Comparison of ENCODE assay signal across 23 cellular contexts in genomic region chrX:21885568-21885967, GRCh38. TPM values are rescaled to one million over a fixed set of nuclear protein-coding genes. Genes with fewer than 3 reads are reported as not detected.
DNase-seq lines count a peak whose midpoint lies in the region; ATAC-seq and TF ChIP-seq lines count a peak whose summit lies in the region.
"Had no signal": no experiment of that assay in that cellular context is flagged by ENCODE, and none has a peak within 500 bp of the region (broad histone marks: within the 10 kb centered on the region; RNA-seq: fewer than 3 reads in every experiment).

No MANE protein-coding gene starts in this region.

- no peak overlapping the region for H2BK20ac ChIP-seq in IMR-90 (ENCODE audit: low read depth, low read length)

- no peak overlapping the region for H2AFZ ChIP-seq in IMR-90 (replicated peaks; ENCODE audit: low read length, poor library complexity)
- H2AFZ ChIP-seq: GM23248 had no signal

- H3K27ac ChIP-seq in IMR-90 (ENCODE audit: insufficient read depth, low read length) (no peak overlapping the region), transverse colon (no peak overlapping the region)
- H3K27ac ChIP-seq: dorsolateral prefrontal cortex, esophagus muscularis mucosa, GM23248, SJSA1, uterus had no signal

- ATAC-seq in IMR-90 (ENCODE audit: low read depth) (peak; percentile 81), HG03025 (IDR thresholded peaks at IDR 0.05; ENCODE audit: low FRiP score, unreplicated experiment) (no peak), GM21367 (IDR thresholded peaks at IDR 0.05; ENCODE audit: unreplicated experiment) (no peak)
- ATAC-seq: mucosa of descending colon had no signal

- H2BK15ac ChIP-seq in IMR-90 (ENCODE audit: low read depth, low read length), result no peak overlapping the region

- H3K27me3 ChIP-seq in IMR-90 (ENCODE audit: control insufficient read depth, insufficient read depth, low read length), result no peaks in the 10 kb centered on the region
- no peaks in the 10 kb centered on the region for H3K27me3 ChIP-seq in transverse colon
- H3K27me3 ChIP-seq: esophagus muscularis mucosa, SJSA1, uterus had no signal

- H3K14ac ChIP-seq in IMR-90 (replicated peaks; ENCODE audit: low read depth, low read length), result no peak overlapping the region

- TF ChIP-seq POLR2A in IMR-90 (IDR thresholded peaks at IDR 0.05; ENCODE audit: low read depth, low read length) (no peak), transverse colon (IDR thresholded peaks at IDR 0.05) (no peak)

- no peak overlapping the region for H4K8ac ChIP-seq in IMR-90 (ENCODE audit: low read depth in 2 of 2, low read length in 2 of 2)

- intact Hi-C loops in IMR-90 (cut with micrococcal nuclease) (no loop called here), transverse colon (cut with DNase I; ENCODE audit: low total_unique reads) (no loop called here)

- H3K79me1 ChIP-seq in IMR-90 (ENCODE audit: low read depth in 1 of 2, low read length in 2 of 2), result no peaks in the 10 kb centered on the region

- H3K9me3 ChIP-seq in IMR-90 (ENCODE audit: control insufficient read depth, insufficient read depth, low read length), result no peaks in the 10 kb centered on the region
- no peaks in the 10 kb centered on the region for H3K9me3 ChIP-seq in transverse colon
- H3K9me3 ChIP-seq: esophagus muscularis mucosa, mucosa of descending colon, SJSA1, uterus had no signal

- H3K23ac ChIP-seq in IMR-90 (ENCODE audit: low read depth, low read length), result no peak overlapping the region

- no peak overlapping the region for H4K5ac ChIP-seq in IMR-90 (ENCODE audit: low read depth, low read length)

- H4K91ac ChIP-seq in IMR-90 (ENCODE audit: insufficient read depth, low read depth, low read length), result no peak overlapping the region

- TF ChIP-seq CTCF in AG10803 (conservative IDR thresholded peaks at IDR 0.05; ENCODE audit: low read length), result no peak
- no peak for TF ChIP-seq CTCF in IMR-90 (conservative IDR thresholded peaks at IDR 0.05; ENCODE audit: low read depth, low read length)
- no peak for TF ChIP-seq CTCF in transverse colon (IDR thresholded peaks at IDR 0.05)

- no peaks in the 10 kb centered on the region for H4K20me1 ChIP-seq in IMR-90 (ENCODE audit: insufficient read depth, low read length)

- H3K4me1 ChIP-seq in IMR-90 (ENCODE audit: control insufficient read depth, insufficient read depth, low read length), result peaks cover 3% of the 10 kb centered on the region; the same call in 1 of the 2 replicates
- no peaks in the 10 kb centered on the region for H3K4me1 ChIP-seq in transverse colon
- H3K4me1 ChIP-seq: esophagus muscularis mucosa, SJSA1, uterus had no signal

- POLR2A ChIA-PET in IMR-90 (lab: Charles Lee; ENCODE audit: unreplicated experiment), result no interaction called here

- in situ Hi-C loops in IMR-90 (cut with MboI; ENCODE audit: low sequenced_read_pairs), result no loop called here
- in situ Hi-C loops in transverse colon (cut with MboI; ENCODE audit: low pct_ligation_motif_present in 1 of 4, low pct_unique_long_range_greater_than_20kb in 1 of 4, low sequenced_read_pairs in 3 of 4), result no loop called here

- CTCF ChIA-PET in IMR-90 (lab: Yijun Ruan, JAX), result no interaction called here

- H3K4ac ChIP-seq in IMR-90 (ENCODE audit: low read depth, low read length), result no peak overlapping the region

- H3K9ac ChIP-seq in IMR-90 (ENCODE audit: low read depth, low read length), result no peak overlapping the region
- H3K9ac ChIP-seq: GM23248 had no signal

- no peak overlapping the region for H3K18ac ChIP-seq in IMR-90 (ENCODE audit: low read depth, low read length)

- no peak overlapping the region for H2AK9ac ChIP-seq in IMR-90 (replicated peaks; ENCODE audit: low read depth, low read length, poor library complexity)

- no peak overlapping the region for H3K56ac ChIP-seq in IMR-90 (ENCODE audit: extremely low read depth, insufficient read depth, low read length)

- H3K36me3 ChIP-seq in IMR-90 (ENCODE audit: control insufficient read depth, insufficient read depth, low read length), result no peaks in the 10 kb centered on the region
- H3K36me3 ChIP-seq in transverse colon, result no peaks in the 10 kb centered on the region
- H3K36me3 ChIP-seq: SJSA1, uterus had no signal

- dilution Hi-C loops in IMR-90 (cut with HindIII; ENCODE audit: low sequenced_read_pairs, unreplicated experiment), result no loop called here

- H2BK120ac ChIP-seq in IMR-90 (ENCODE audit: low read depth, low read length), result no peak overlapping the region

- H3K9me1 ChIP-seq in IMR-90 (ENCODE audit: insufficient read depth, low read length), result no peaks in the 10 kb centered on the region

- H2BK5ac ChIP-seq in IMR-90 (ENCODE audit: low read depth, low read length, poor library complexity, severe bottlenecking), result no peak overlapping the region

- no peak for TF ChIP-seq RAD21 in IMR-90 (IDR thresholded peaks at IDR 0.05; ENCODE audit: low read length)

- BruUV-seq in IMR-90 (replicated peaks; lab: Mats Ljungman, UMichigan), result no TSS peak

- no peak overlapping the region for H3K4me2 ChIP-seq in IMR-90 (ENCODE audit: low read depth, low read length)

- no peak overlapping the region for H3K4me3 ChIP-seq in AG10803 (ENCODE audit: low read length)
- H3K4me3 ChIP-seq in IMR-90 (ENCODE audit: insufficient read depth, low read depth, low read length), result no peak overlapping the region
- H3K4me3 ChIP-seq in transverse colon, result no peak overlapping the region
- H3K4me3 ChIP-seq: dorsolateral prefrontal cortex, esophagus muscularis mucosa, GM23248, mucosa of descending colon, SJSA1, uterus had no signal

- DNase-seq in AG10803 (ENCODE audit: low read depth) (peak; percentile 52), IMR-90 (peak; percentile 47), dedifferentiated amniotic fluid mesenchymal stem cell (ENCODE audit: extremely low spot score) (peak; percentile 34), kidney tubule cell (ENCODE audit: low spot score) (peak; percentile 7), NCI-H1105 treated with DMSO at 0.1 percent for 48 hours (lab: John Stamatoyannopoulos, UW) (no peak), transverse colon (no peak)
- DNase-seq: activated CD4-positive, alpha-beta T cell treated with anti-CD3 and anti-CD28 coated beads for 48 hours; activated CD8-positive, alpha-beta memory T cell treated with anti-CD3 and anti-CD28 coated beads, Interleukin-2, amount 50 U/mL, for 4 hours; activated gamma-delta T cell treated with Interleukin-2 at 50 U/mL for 16 hours; dorsolateral prefrontal cortex; GM23248; hippocampal formation; mucosa of descending colon; MV-4-11; NCI-H2081 treated with DMSO at 0.1 percent for 48 hours; occipital lobe; stimulated activated CD4-positive, alpha-beta T cell treated with anti-CD3 and anti-CD28 coated beads, Interleukin-2, amount 100 ng/mL, for 48 hours; T-helper 9 cell; uterus had no signal

- H2AK5ac ChIP-seq in IMR-90 (ENCODE audit: low read depth, low read length), result no peak overlapping the region

- TF ChIP-seq EP300 in transverse colon (IDR thresholded peaks at IDR 0.05; ENCODE audit: low read depth), result no peak

- WGBS in IMR-90 (ENCODE audit: extremely low coverage in 2 of 2, insufficient read length in 1 of 2), 2 experiments, result no CpG with 5 or more reads among the region's 1 CpG
- WGBS in transverse colon (ENCODE audit: low coverage in 1 of 2), 2 donors, result 74% methylated on average over 1 of the region's 1 CpG; no CpG with 5 or more reads in 1 of the 2 donors

TF ChIP-seq in IMR-90, 13 proteins besides CTCF, POLR2A, EP300 and RAD21:
- TF ChIP-seq BHLHE40 (IDR thresholded peaks at IDR 0.05; ENCODE audit: low read depth, low read length) (no peak), FOS (IDR thresholded peaks at IDR 0.05; ENCODE audit: low read depth, low read length) (no peak), MAFK (IDR thresholded peaks at IDR 0.05; ENCODE audit: low read depth, low read length) (no peak), SMC3 (IDR thresholded peaks at IDR 0.05; ENCODE audit: low read depth, low read length) (no peak), CHD1 (IDR thresholded peaks at IDR 0.05; ENCODE audit: low read depth, low read length) (no peak), MAZ (IDR thresholded peaks at IDR 0.05; ENCODE audit: borderline replicate concordance, low read depth, low read length) (no peak)

RNA-seq across cellular contexts. Expression of gene YY2, which starts 29.8 kb away (rescaled TPM):
- total RNA-seq in IMR-90 (2012; rRNA removed), result 0.72 and 1.1 TPM in 2 replicates
- 2.5 TPM in 2 replicates for polyA plus RNA-seq in IMR-90 (2012; rRNA removed)
- 1.1 and 1.2 TPM in 2 replicates for polyA plus RNA-seq in IMR-90 (2012; cell fraction: cytosol; rRNA removed)
- 2.6 and 2.7 TPM in 2 replicates for polyA plus RNA-seq in IMR-90 (2012; cell fraction: nucleus; rRNA removed; ENCODE audit: low replicate concordance)
- 1 to 10 TPM in 3 of 4 donors, not detected in 1; 1.2 to 2.4 (median 1.6) TPM for total RNA-seq in transverse colon

RNA-seq across cellular contexts. Expression of gene MBTPS2, which starts 46.2 kb away (rescaled TPM):
- 4.7 and 6.9 TPM in 2 replicates for total RNA-seq in IMR-90 (2012; rRNA removed)
- 10.2 and 12.4 TPM in 2 replicates for polyA plus RNA-seq in IMR-90 (2012; rRNA removed)
- 2.6 and 3.7 TPM in 2 replicates for polyA plus RNA-seq in IMR-90 (2012; cell fraction: cytosol; rRNA removed)
- 1.3 and 5.8 TPM in 2 replicates for polyA plus RNA-seq in IMR-90 (2012; cell fraction: nucleus; rRNA removed; ENCODE audit: low replicate concordance)
- 1 to 10 TPM; 1.8 to 7.8 (median 4.7) TPM for total RNA-seq in transverse colon

RNA-seq across cellular contexts. Expression of gene SMS, which starts 54.9 kb away (rescaled TPM):
- total RNA-seq in IMR-90 (2012; rRNA removed) (230 and 439 TPM in 2 replicates), transverse colon (10 to 100 TPM; 32.4 to 95.4 (median 43.8) TPM)
- polyA plus RNA-seq in IMR-90 (2012; rRNA removed), result 166 and 176 TPM in 2 replicates
- polyA plus RNA-seq in IMR-90 (2012; cell fraction: cytosol; rRNA removed), result 56.3 and 74.3 TPM in 2 replicates
- polyA plus RNA-seq in IMR-90 (2012; cell fraction: nucleus; rRNA removed; ENCODE audit: low replicate concordance), result 27.7 and 59.3 TPM in 2 replicates

Comparison
In these comparisons a context has a peak if more than half of its experiments do, and no peak if none do; other contexts are left out.
1. DNase-seq: peak in AG10803 (single experiment), IMR-90 (single experiment), dedifferentiated amniotic fluid mesenchymal stem cell (single experiment) and kidney tubule cell (single experiment); none in NCI-H1105 treated with DMSO at 0.1 percent for 48 hours (single experiment) and transverse colon (single experiment).